ENCODE assay signal across 21 cellular contexts in the genomic region with DNA sequence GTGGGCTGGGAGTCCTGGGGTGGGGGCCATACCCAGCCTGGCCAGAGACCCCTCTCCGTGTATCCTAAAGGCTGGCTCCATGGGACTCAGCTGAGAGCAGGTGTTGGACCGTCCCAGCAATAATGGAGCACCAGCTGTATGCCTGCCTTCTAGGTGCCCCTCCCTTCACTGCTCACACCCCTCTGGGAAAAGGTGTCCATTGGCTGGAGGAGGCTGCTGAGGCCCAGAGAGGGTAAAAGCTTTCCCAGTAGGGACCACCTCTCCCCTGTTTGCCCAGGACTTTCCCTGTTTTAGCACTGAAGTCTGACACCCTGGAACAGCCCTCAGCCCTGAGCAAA. TPM values are rescaled to one million over a fixed set of nuclear protein-coding genes. Genes with fewer than 3 reads are reported as not detected.
A peak's percentile ranks its signal among the peaks of the same experiment; 100 is the strongest.
DNase-seq lines count a peak whose midpoint lies in the region; TF ChIP-seq lines count a peak whose summit lies in the region.
"Had no signal": no experiment of that assay in that cellular context is flagged by ENCODE, and none has a peak within 500 bp of the region (broad histone marks: within the 10 kb centered on the region; RNA-seq: fewer than 3 reads in every experiment).

No MANE protein-coding gene starts in this region.

- H3K9me3 Mint-ChIP-seq in H9 = no peaks in the 10 kb centered on the region
- H3K9me3 Mint-ChIP-seq: CD4-positive, alpha-beta T cell; CD8-positive, alpha-beta memory T cell had no signal

- H3K4me2 ChIP-seq in H9 (ENCODE audit: insufficient read depth, insufficient read length, low read length) (no peak overlapping the region), neuronal stem cell (ENCODE audit: insufficient read depth, low read length, poor library complexity, severe bottlenecking) (no peak overlapping the region), hepatocyte (no peak overlapping the region)
- H3K4me2 ChIP-seq: A549; BLaER1 treated with 17β-estradiol and CSF1 and Interleukin-3, amounts not matched to agents 10 nM and 100 nM; GM23338 had no signal

- TF ChIP-seq CTCF in H9 (conservative IDR thresholded peaks at IDR 0.05) (no peak), hepatocyte (IDR thresholded peaks at IDR 0.05; ENCODE audit: poor library complexity) (no peak)

- H3K23ac ChIP-seq in H9 (ENCODE audit: insufficient read length, low read depth, low read length) = no peak overlapping the region
- peak overlapping the region; percentile 39 for H3K23ac ChIP-seq in neuronal stem cell (ENCODE audit: low read depth, low read length, poor library complexity)

- no peaks in the 10 kb centered on the region for H3K79me1 ChIP-seq in H9 (ENCODE audit: insufficient read depth, low read depth, low read length, poor library complexity, severe bottlenecking)
- no peaks in the 10 kb centered on the region for H3K79me1 ChIP-seq in neuronal stem cell (ENCODE audit: low read depth, low read length)

- no peak overlapping the region for H4K8ac ChIP-seq in H9 (replicated peaks; ENCODE audit: insufficient read length, low read depth, low read length)
- no peak overlapping the region for H4K8ac ChIP-seq in neuronal stem cell (ENCODE audit: low read depth, low read length)

- H3K9me2 ChIP-seq in hepatocyte (replicated peaks; ENCODE audit: insufficient read depth) = no peaks in the 10 kb centered on the region

- no peak overlapping the region for H3K4ac ChIP-seq in H9 (ENCODE audit: low read depth, low read length)
- no peak overlapping the region for H3K4ac ChIP-seq in neuronal stem cell (ENCODE audit: low read length)

- no peak overlapping the region for H3K27ac Mint-ChIP-seq in H9
- H3K27ac Mint-ChIP-seq: CD4-positive, alpha-beta T cell; CD8-positive, alpha-beta memory T cell; GM23338 had no signal

- H3K9me3 ChIP-seq in H9 (ENCODE audit: control insufficient read depth, low read depth, low read length) (no peaks in the 10 kb centered on the region), neuronal stem cell (replicated peaks in 1 of 2; ENCODE audit: control insufficient read depth in 2 of 2, insufficient read depth in 1 of 2, low read depth in 1 of 2, low read length in 2 of 2) (no peaks in the 10 kb centered on the region), hepatocyte (ENCODE audit: low read depth) (no peaks in the 10 kb centered on the region)
- H3K9me3 ChIP-seq: A549, BE2C had no signal

- no peaks in the 10 kb centered on the region; a peak in 2 of 7 replicates for H3K36me3 Mint-ChIP-seq in H9 (ENCODE audit: insufficient read depth in 1 of 3, low read depth in 3 of 3)
- H3K36me3 Mint-ChIP-seq: CD14-positive monocyte had no signal

- DNase-seq in Daoy (ENCODE audit: low read depth) (peak; percentile 1), H9 (peak; percentile 14), neuronal stem cell (ENCODE audit: low spot score) (no peak), hepatocyte (ENCODE audit: low spot score) (no peak)
- no peak for DNase-seq in effector CD4-positive, alpha-beta T cell
- DNase-seq: 8988T; ACHN; AML-193; BE2C; CD4-positive, alpha-beta T cell; CD8-positive, alpha-beta memory T cell; DMS 273 treated with DMSO at 0.1 percent for 48 hours; DMS79; GF-D8; HCEC 1CT had no signal

- H3K9ac ChIP-seq in H9 (ENCODE audit: extremely low read depth, insufficient read length, low read length) = no peak overlapping the region
- H3K9ac ChIP-seq in neuronal stem cell (ENCODE audit: low read depth, low read length, poor library complexity) = no peak overlapping the region
- H3K9ac ChIP-seq: BLaER1 treated with 17β-estradiol and CSF1 and Interleukin-3, amounts not matched to agents 10 nM and 100 nM had no signal

- H3K27me3 Mint-ChIP-seq in H9 (ENCODE audit: low read depth) = no peaks in the 10 kb centered on the region; the same call in 1 of the 2 replicates
- H3K27me3 Mint-ChIP-seq: CD4-positive, alpha-beta T cell; CD8-positive, alpha-beta memory T cell had no signal

- no peak overlapping the region for H4K91ac ChIP-seq in H9 (ENCODE audit: insufficient read length, low read depth, low read length)
- no peak overlapping the region for H4K91ac ChIP-seq in neuronal stem cell (ENCODE audit: low read depth, low read length, poor library complexity)

- no peak overlapping the region for H3K18ac ChIP-seq in H9 (ENCODE audit: insufficient read length, low read depth, low read length)
- peak overlapping the region; percentile 57 for H3K18ac ChIP-seq in neuronal stem cell (ENCODE audit: low read length)

- no peak overlapping the region for H2BK20ac ChIP-seq in H9 (ENCODE audit: low read depth, low read length, poor library complexity, severe bottlenecking)

- WGBS in H9 (ENCODE audit: extremely low coverage, insufficient read length, low lambda C conversion rate) = no CpG with 5 or more reads among the region's 2 CpGs
- no CpG with 5 or more reads among the region's 2 CpGs for WGBS in neuronal stem cell (ENCODE audit: extremely low coverage in 2 of 2, insufficient read length in 2 of 2, insufficient replicate concordance in 1 of 2), 2 donors
- 92% methylated on average over 2 of the region's 2 CpGs for WGBS in hepatocyte (ENCODE audit: low lambda C conversion rate, missing lambda C conversion rate)

- H3K4me3 Mint-ChIP-seq in H9 = no peak overlapping the region
- H3K4me3 Mint-ChIP-seq: CD14-positive monocyte; CD4-positive, alpha-beta T cell; CD8-positive, alpha-beta memory T cell; GM23338 had no signal

- H2AK5ac ChIP-seq in H9 (ENCODE audit: insufficient read length, low read length) = no peak overlapping the region
- peak overlapping the region; percentile 80 for H2AK5ac ChIP-seq in neuronal stem cell (ENCODE audit: low read depth, low read length)

- H3K4me3 ChIP-seq in neuronal stem cell (ENCODE audit: low read length in 2 of 2) = no peak overlapping the region
- no peak overlapping the region for H3K4me3 ChIP-seq in hepatocyte
- H3K4me3 ChIP-seq: A549; BLaER1 treated with 17β-estradiol and CSF1 and Interleukin-3, amounts not matched to agents 10 nM and 100 nM; GM23338 had no signal

- H3K56ac ChIP-seq in H9 (ENCODE audit: insufficient read length, low read depth, low read length) = no peak overlapping the region

- H3K4me1 Mint-ChIP-seq in H9 = peaks cover 7 to 18% of the 10 kb centered on the region in 2 experiments
- H3K4me1 Mint-ChIP-seq: CD14-positive monocyte had no signal

- H3K36me3 ChIP-seq in neuronal stem cell (replicated peaks in 1 of 2; ENCODE audit: control insufficient read depth in 2 of 2, insufficient read depth in 2 of 2, low read length in 2 of 2) (no peaks in the 10 kb centered on the region), hepatocyte (replicated peaks; ENCODE audit: insufficient read depth, low read depth) (no peaks in the 10 kb centered on the region)
- H3K36me3 ChIP-seq: BE2C had no signal

- H3K14ac ChIP-seq in H9 (ENCODE audit: insufficient read depth, low read length) (no peak overlapping the region; the same call in 1 of the 2 replicates), neuronal stem cell (ENCODE audit: low read length) (peak overlapping the region; percentile 72)

- H3K27ac ChIP-seq in H9 (ENCODE audit: insufficient read length, low read depth, low read length) = no peak overlapping the region
- no peak overlapping the region for H3K27ac ChIP-seq in neuronal stem cell (replicated peaks; ENCODE audit: low read length)
- H3K27ac ChIP-seq in hepatocyte = no peak overlapping the region
- H3K27ac ChIP-seq: A549; BLaER1 treated with 17β-estradiol and CSF1 and Interleukin-3, amounts not matched to agents 10 nM and 100 nM had no signal

- H4K5ac ChIP-seq in H9 (ENCODE audit: insufficient read length, low read depth, low read length) = no peak overlapping the region

- H3T11ph ChIP-seq in H9 (ENCODE audit: low read length) = no peak overlapping the region

- H2BK120ac ChIP-seq in H9 (ENCODE audit: low read depth, low read length, poor library complexity, severe bottlenecking) = no peak overlapping the region
- H2BK120ac ChIP-seq in neuronal stem cell (ENCODE audit: low read depth, low read length) = peak overlapping the region; percentile 10

- H3K4me1 ChIP-seq in H9 (ENCODE audit: insufficient read depth, low read length) = no peaks in the 10 kb centered on the region
- peaks cover 0 to 11% of the 10 kb centered on the region in 2 donors for H3K4me1 ChIP-seq in neuronal stem cell (ENCODE audit: control insufficient read depth in 2 of 2, insufficient read depth in 1 of 2, low read depth in 1 of 2, low read length in 2 of 2)
- H3K4me1 ChIP-seq in hepatocyte (ENCODE audit: insufficient read depth) = no peaks in the 10 kb centered on the region
- H3K4me1 ChIP-seq: A549; BE2C; BLaER1 treated with 17β-estradiol and CSF1 and Interleukin-3, amounts not matched to agents 10 nM and 100 nM had no signal

- H2BK15ac ChIP-seq in H9 (ENCODE audit: low read depth, low read length) (no peak overlapping the region), neuronal stem cell (ENCODE audit: low read length) (no peak overlapping the region)

- H3K27me3 ChIP-seq in H9 (ENCODE audit: insufficient read depth, low read length) (no peaks in the 10 kb centered on the region), neuronal stem cell (ENCODE audit: control insufficient read depth in 3 of 3, insufficient read depth in 3 of 3, low read depth in 1 of 3, low read length in 3 of 3) (peaks cover 0 to 5% (median 0%) of the 10 kb centered on the region in 3 experiments), hepatocyte (no peaks in the 10 kb centered on the region)
- H3K27me3 ChIP-seq: BLaER1 treated with 17β-estradiol and CSF1 and Interleukin-3, amounts not matched to agents 10 nM and 100 nM had no signal

- H3K23me2 ChIP-seq in H9 (ENCODE audit: insufficient read length, low read depth, low read length, poor library complexity, severe bottlenecking) = no peaks in the 10 kb centered on the region

- H2AFZ ChIP-seq in H9 (ENCODE audit: low read length) (no peak overlapping the region), neuronal stem cell (ENCODE audit: low read length) (no peak overlapping the region), hepatocyte (no peak overlapping the region)
- H2AFZ ChIP-seq: GM23338 had no signal

- no peak overlapping the region for H2BK12ac ChIP-seq in H9 (ENCODE audit: insufficient read length, low read depth, low read length)
- H2BK12ac ChIP-seq in neuronal stem cell (ENCODE audit: low read length) = no peak overlapping the region

- no peak overlapping the region for H2BK5ac ChIP-seq in H9 (ENCODE audit: insufficient read length, low read length)
- H2BK5ac ChIP-seq in neuronal stem cell (ENCODE audit: low read length) = no peak overlapping the region

- H4K20me1 ChIP-seq in H9 (ENCODE audit: control insufficient read depth, insufficient read depth, insufficient read length) (no peaks in the 10 kb centered on the region), hepatocyte (ENCODE audit: insufficient read depth, poor library complexity, severe bottlenecking) (no peaks in the 10 kb centered on the region)

- H3K79me2 ChIP-seq in H9 (ENCODE audit: insufficient read depth, low read length) (no peaks in the 10 kb centered on the region), hepatocyte (no peaks in the 10 kb centered on the region)

RNA-seq across cellular contexts. Expression of gene RAX2, which starts 3.3 kb away (rescaled TPM):
- not detected in 2 replicates for total RNA-seq in Daoy (2014; rRNA removed; shearing (Covaris generic))
- total RNA-seq in H9 (2021) (not detected in 2 replicates), hepatocyte (not detected in 2 replicates)
- polyA plus RNA-seq in neuronal stem cell (2013, experiment 1 of 2) = 0.01 TPM
- 0.03 TPM for polyA plus RNA-seq in neuronal stem cell (2013, experiment 2 of 2)
- polyA plus RNA-seq in hepatocyte = 0.22 TPM in 1 of 2 replicates, not detected in the other
- total RNA-seq: CD4-positive, alpha-beta T cell; CD8-positive, alpha-beta memory T cell; G401; GM23338; H4 had no signal
- polyA plus RNA-seq: A549; CD14-positive monocyte; CD8-positive, alpha-beta memory T cell had no signal

RNA-seq across cellular contexts. Expression of gene MATK, which starts 10.8 kb away (rescaled TPM):
- total RNA-seq in Daoy (2014; rRNA removed; shearing (Covaris generic)) = 0.86 and 4.0 TPM in 2 replicates
- total RNA-seq in H9 (2021) (11.0 and 13.5 TPM in 2 replicates), hepatocyte (not detected in 2 replicates)
- polyA plus RNA-seq in neuronal stem cell (2013, experiment 1 of 2) = 1.4 TPM
- 1.6 TPM for polyA plus RNA-seq in neuronal stem cell (2013, experiment 2 of 2)
- polyA plus RNA-seq in hepatocyte = 0.34 and 0.50 TPM in 2 replicates

RNA-seq across cellular contexts. Expression of gene MRPL54, which starts 12.9 kb away (rescaled TPM):
- 140 and 153 TPM in 2 replicates for total RNA-seq in Daoy (2014; rRNA removed; shearing (Covaris generic))
- total RNA-seq in H9 (2021) (60.0 and 65.5 TPM in 2 replicates), hepatocyte (39.0 and 42.2 TPM in 2 replicates)
- 39.9 TPM for polyA plus RNA-seq in neuronal stem cell (2013, experiment 1 of 2)
- 40.6 TPM for polyA plus RNA-seq in neuronal stem cell (2013, experiment 2 of 2)
- polyA plus RNA-seq in hepatocyte = 71.2 and 86.8 TPM in 2 replicates

RNA-seq across cellular contexts. Expression of gene APBA3, which starts 13.9 kb away (rescaled TPM):
- total RNA-seq in Daoy (2014; rRNA removed; shearing (Covaris generic)) = 30.9 and 32.6 TPM in 2 replicates
- total RNA-seq in H9 (2021) = 21.3 and 21.8 TPM in 2 replicates
- polyA plus RNA-seq in neuronal stem cell (2013, experiment 1 of 2) = 19.0 TPM
- 17.8 TPM for polyA plus RNA-seq in neuronal stem cell (2013, experiment 2 of 2)
- total RNA-seq in hepatocyte = 20.7 and 27.1 TPM in 2 replicates
- polyA plus RNA-seq in hepatocyte = 25.5 and 29.0 TPM in 2 replicates

Comparison
In these comparisons a context has a peak if more than half of its experiments do, and no peak if none do; other contexts are left out.
1. DNase-seq: peak in Daoy (single experiment) and H9 (single experiment); none in neuronal stem cell (single experiment), effector CD4-positive, alpha-beta T cell (single experiment) and hepatocyte (single experiment).